Comparison of ENCODE assay signal across 7 cellular contexts in the genomic region with DNA sequence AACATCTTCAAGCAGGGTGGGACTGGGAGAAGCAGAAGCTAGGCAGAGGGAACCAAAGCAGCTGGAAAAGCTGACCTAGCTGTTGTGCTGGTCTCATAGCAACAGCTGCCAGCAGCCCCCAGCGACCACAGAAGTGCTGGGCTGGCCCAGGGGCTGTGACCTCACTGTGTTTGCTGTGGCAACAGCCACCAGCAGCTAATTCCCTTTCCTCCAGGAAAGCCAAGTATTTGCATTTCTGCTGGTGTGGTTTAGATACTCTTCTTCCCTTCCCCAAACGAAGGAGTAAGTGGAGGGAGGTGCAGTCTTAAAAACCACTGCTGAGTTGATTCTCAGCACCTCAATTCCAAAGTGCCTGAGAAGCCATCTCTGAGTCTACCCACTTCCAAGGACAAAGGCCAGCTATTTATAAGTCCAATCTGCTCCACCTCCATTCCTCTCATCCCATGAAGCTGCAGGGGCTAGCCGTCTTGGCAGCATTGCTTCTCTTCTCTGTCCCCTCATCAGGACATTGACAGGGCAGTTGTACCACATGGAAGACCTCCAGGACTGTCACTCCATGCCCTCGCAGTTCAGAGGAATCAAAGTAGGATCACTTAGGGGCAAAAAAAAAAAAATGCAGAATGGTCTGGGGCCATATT. TPM values are rescaled to one million over a fixed set of nuclear protein-coding genes. Genes with fewer than 3 reads are reported as not detected.
A peak's percentile ranks its signal among the peaks of the same experiment; 100 is the strongest.
DNase-seq lines count a peak whose midpoint lies in the region; ATAC-seq and TF ChIP-seq lines count a peak whose summit lies in the region.

No MANE protein-coding gene starts in this region.

- intact Hi-C loops in spleen (cut with DNase I; ENCODE audit: low total_unique reads), result no loop called here

- H3K27me3 ChIP-seq in KMS-11 (ENCODE audit: insufficient read depth, low read depth) (no peaks in the 10 kb centered on the region; the same call in 1 of the 2 replicates), hepatocyte (no peaks in the 10 kb centered on the region), spleen (replicated peaks in 1 of 7) (no peaks in the 10 kb centered on the region), WERI-Rb-1 (ENCODE audit: insufficient read depth, low read depth, severe bottlenecking) (no peaks in the 10 kb centered on the region)

- no peak for ATAC-seq in GM21619 (IDR thresholded peaks at IDR 0.05; ENCODE audit: unreplicated experiment)

- H4K20me1 ChIP-seq in KMS-11 (ENCODE audit: insufficient read depth) (peaks cover 6% of the 10 kb centered on the region; the same call in 1 of the 2 replicates), hepatocyte (ENCODE audit: insufficient read depth, poor library complexity, severe bottlenecking) (peaks cover 2% of the 10 kb centered on the region)

- peaks cover 9% of the 10 kb centered on the region; the same call in 1 of the 2 replicates for H3K79me2 ChIP-seq in KMS-11 (ENCODE audit: insufficient read depth, low read depth)
- H3K79me2 ChIP-seq in hepatocyte, result peaks cover 19% of the 10 kb centered on the region

- H2AFZ ChIP-seq in KMS-11 (ENCODE audit: low read depth), result no peak overlapping the region
- H2AFZ ChIP-seq in hepatocyte, result no peak overlapping the region

- H3K4me2 ChIP-seq in KMS-11, result peak overlapping the region; percentile 72
- no peak overlapping the region for H3K4me2 ChIP-seq in hepatocyte

- no peak for TF ChIP-seq POLR2A in spleen (IDR thresholded peaks at IDR 0.05)

- DNase-seq in GM12865 (ENCODE audit: low read depth) (peak; percentile 69), amniotic epithelial cell (ENCODE audit: low read depth) (peak; percentile 69), hepatocyte (ENCODE audit: low spot score) (peak; percentile 76), spleen (no peak), WERI-Rb-1 (no peak)

- H3K27ac ChIP-seq in KMS-11 (peak overlapping the region; percentile 90), hepatocyte (peak overlapping the region; percentile 86), spleen (peak overlapping the region; percentile 70 to 98 (median 86)), WERI-Rb-1 (no peak overlapping the region)

- H3K36me3 ChIP-seq in KMS-11 (ENCODE audit: insufficient read depth), result peaks cover 12% of the 10 kb centered on the region; the same call in 1 of the 2 replicates
- H3K36me3 ChIP-seq in hepatocyte (replicated peaks; ENCODE audit: insufficient read depth, low read depth), result peaks cover 3% of the 10 kb centered on the region
- peaks cover 5 to 100% (median 83%) of the 10 kb centered on the region in 6 donors for H3K36me3 ChIP-seq in spleen
- peaks cover 100% of the 10 kb centered on the region for H3K36me3 ChIP-seq in WERI-Rb-1

- WGBS in hepatocyte (ENCODE audit: low lambda C conversion rate, missing lambda C conversion rate), result 56% methylated on average over 4 of the region's 4 CpGs
- 29 to 41% (median 35%) methylated on average over 3 to 4 of the region's 4 CpGs for WGBS in spleen, 5 donors

- H3K9me2 ChIP-seq in hepatocyte (replicated peaks; ENCODE audit: insufficient read depth), result no peaks in the 10 kb centered on the region

- H3K9me3 ChIP-seq in hepatocyte (ENCODE audit: low read depth), result no peaks in the 10 kb centered on the region
- no peaks in the 10 kb centered on the region for H3K9me3 ChIP-seq in spleen
- H3K9me3 ChIP-seq in WERI-Rb-1 (ENCODE audit: severe bottlenecking), result no peaks in the 10 kb centered on the region

- TF ChIP-seq CTCF in GM12865 (IDR thresholded peaks at IDR 0.05; ENCODE audit: insufficient read depth, low read depth, low read length, missing control alignments) (no peak), KMS-11 (conservative IDR thresholded peaks at IDR 0.05; ENCODE audit: low read depth, low read length) (no peak), hepatocyte (IDR thresholded peaks at IDR 0.05; ENCODE audit: poor library complexity) (no peak), spleen (IDR thresholded peaks at IDR 0.05 in 8 of 11, conservative IDR thresholded peaks at IDR 0.05 in 3 of 11) (no peak), WERI-Rb-1 (IDR thresholded peaks at IDR 0.05; ENCODE audit: low read depth, low read length) (no peak)

- H3K4me3 ChIP-seq in GM12865 (ENCODE audit: low read depth, low read length) (peak overlapping the region; percentile 23; the same call in 1 of the 2 replicates), KMS-11 (IDR thresholded peaks at IDR 0.05; ENCODE audit: insufficient read depth, low read depth, low read length) (no peak overlapping the region), hepatocyte (no peak overlapping the region), spleen (peak overlapping the region in 2 of 8 donors; percentile 5 to 24), WERI-Rb-1 (ENCODE audit: low read depth, low read length) (no peak overlapping the region)

- peak overlapping the region; percentile 71 for H3K9ac ChIP-seq in KMS-11

- H3K4me1 ChIP-seq in KMS-11 (ENCODE audit: low read depth, poor library complexity, severe bottlenecking), result peaks cover 71% of the 10 kb centered on the region
- peaks cover 24% of the 10 kb centered on the region for H3K4me1 ChIP-seq in hepatocyte (ENCODE audit: insufficient read depth)
- H3K4me1 ChIP-seq in spleen, result peaks cover 46 to 82% (median 74%) of the 10 kb centered on the region in 6 donors

RNA-seq across cellular contexts. Expression of gene CCDC97, which starts 11.5 kb away (rescaled TPM):
- total RNA-seq in hepatocyte (11.4 and 15.1 TPM in 2 replicates), spleen (10 to 100 TPM; 20.5 to 38.2 (median 29.7) TPM)
- polyA plus RNA-seq in hepatocyte (24.4 and 32.7 TPM in 2 replicates), spleen (10 to 100 TPM; 12.7 to 18.9 (median 14.5) TPM)

RNA-seq across cellular contexts. Expression of gene HNRNPUL1, which starts 34.3 kb away (rescaled TPM):
- 92.8 and 98.5 TPM in 2 replicates for total RNA-seq in hepatocyte
- 111 and 115 TPM in 2 replicates for polyA plus RNA-seq in hepatocyte
- 100 to 1,000 TPM; 161 to 213 (median 178) TPM for total RNA-seq in spleen
- polyA plus RNA-seq in spleen, result 100 to 1,000 TPM in 1 of 3 donors, 10 to 100 TPM in 2; 53.9 to 102 (median 64.4) TPM

RNA-seq across cellular contexts. Expression of gene TGFB1, which starts 55.3 kb away (rescaled TPM):
- total RNA-seq in hepatocyte (15.7 and 17.1 TPM in 2 replicates), spleen (100 to 1,000 TPM in 6 of 7 donors, 10 to 100 TPM in 1; 79.3 to 147 (median 130) TPM)
- polyA plus RNA-seq in hepatocyte (122 and 152 TPM in 2 replicates), spleen (10 to 100 TPM; 23.0 to 56.0 (median 25.2) TPM)

Comparison
In these comparisons a context has a peak if more than half of its experiments do, and no peak if none do; other contexts are left out.
1. DNase-seq: peak in GM12865 (single experiment), amniotic epithelial cell (single experiment) and hepatocyte (single experiment); none in spleen (single experiment) and WERI-Rb-1 (single experiment).